Comparison of ENCODE assay signal across 1 cellular context in genomic region chr1:9425859-9426258, GRCh38.
TF ChIP-seq lines count a peak whose summit lies in the region.

No MANE protein-coding gene starts in this region.

TF ChIP-seq in WTC11, 78 proteins besides CTCF, POLR2A, EP300 and RAD21 (continued from another document):
- TF ChIP-seq AR (CRISPR knock-in tag; IDR thresholded peaks at IDR 0.05) (no peak), ZNF671 (CRISPR knock-in tag; IDR thresholded peaks at IDR 0.05) (no peak), HMGA2 (CRISPR knock-in tag; IDR thresholded peaks at IDR 0.05) (no peak), PRRX2 (CRISPR knock-in tag; IDR thresholded peaks at IDR 0.05) (no peak), USF1 (CRISPR knock-in tag; IDR thresholded peaks at IDR 0.05) (no peak), MXD4 (CRISPR knock-in tag; IDR thresholded peaks at IDR 0.05; ENCODE audit: borderline replicate concordance) (no peak)
